Comparison of ENCODE assay signal across 11 cellular contexts in genomic region chr1:200363200-200363933, GRCh38. TPM values are rescaled to one million over a fixed set of nuclear protein-coding genes. Genes with fewer than 3 reads are reported as not detected.
A peak's percentile ranks its signal among the peaks of the same experiment; 100 is the strongest.
DNase-seq lines count a peak whose midpoint lies in the region; ATAC-seq, FAIRE-seq and TF ChIP-seq lines count a peak whose summit lies in the region.
"Had no signal": no experiment of that assay in that cellular context is flagged by ENCODE, and none has a peak within 500 bp of the region (broad histone marks: within the 10 kb centered on the region; RNA-seq: fewer than 3 reads in every experiment).

No MANE protein-coding gene starts in this region.

- POLR2A ChIA-PET in MCF 10A (lab: Yijun Ruan, JAX) (interaction anchor here (0.7 to 3.0 kb wide), 7 partner anchors 10 to 47 kb away, joined by 3 to 19 read pairs (median 4); partner anchors contain the start of gene ZNF281), H1 (lab: Charles Lee; ENCODE audit: partially characterized antibody) (interaction anchor here (0.6 to 5.0 kb wide), 13 partner anchors 9 to 66 kb away, joined by 3 to 51 read pairs (median 7); partner anchors contain the start of gene ZNF281)

- H4K8ac ChIP-seq in H1 (ENCODE audit: extremely low read depth, insufficient read depth, low read length), result no peak overlapping the region

- TF ChIP-seq CTCF in MCF 10A (IDR thresholded peaks at IDR 0.05; ENCODE audit: unreplicated experiment) (no peak), breast epithelium (IDR thresholded peaks at IDR 0.05) (no peak), H1 (IDR thresholded peaks at IDR 0.05; ENCODE audit: control extremely low read depth in 1 of 3, insufficient read depth in 1 of 3, low read depth in 1 of 3, low read length in 3 of 3) (no peak), upper lobe of left lung (IDR thresholded peaks at IDR 0.05) (no peak)

- no peak for FAIRE-seq in H1 (lab: Jason Lieb, UNC)
- FAIRE-seq: small intestine had no signal

- H3K27me3 ChIP-seq in breast epithelium (no peaks in the 10 kb centered on the region), H1 (replicated peaks in 1 of 4; ENCODE audit: control insufficient read depth in 3 of 4, extremely low read depth in 1 of 4, insufficient read depth in 3 of 4, low read length in 3 of 4) (no peaks in the 10 kb centered on the region), upper lobe of left lung (no peaks in the 10 kb centered on the region)

- H3K56ac ChIP-seq in H1 (replicated peaks; ENCODE audit: insufficient read length, low read depth, low read length), result no peak overlapping the region

- H3K9ac ChIP-seq in H1 (replicated peaks in 1 of 4; ENCODE audit: extremely low read depth in 1 of 4, low read depth in 3 of 4, low read length in 3 of 4), result no peak overlapping the region

- DNase-seq in MCF 10A (ENCODE audit: unreplicated experiment) (peak; percentile 44), breast epithelium (ENCODE audit: low spot score in 2 of 2) (no peak), M059J (ENCODE audit: low read depth) (peak; percentile 67), H1 (ENCODE audit: low read depth in 1 of 2, low spot score in 2 of 2) (no peak), upper lobe of left lung (no peak), NCI-H510A (lab: John Stamatoyannopoulos, UW) (no peak)
- DNase-seq: activated CD8-positive, alpha-beta memory T cell treated with anti-CD3 and anti-CD28 coated beads, Interleukin-2, amount 50 U/mL, for 48 hours; NCI-H146; small intestine had no signal

- no peaks in the 10 kb centered on the region for H3K23me2 ChIP-seq in H1 (ENCODE audit: low read depth, low read length)

- TF ChIP-seq POLR2A in breast epithelium (IDR thresholded peaks at IDR 0.05) (no peak), H1 (IDR thresholded peaks at IDR 0.05; ENCODE audit: control extremely low read depth in 1 of 2, low read depth in 2 of 2, low read length in 2 of 2) (no peak), upper lobe of left lung (IDR thresholded peaks at IDR 0.05) (no peak)

- no peak overlapping the region for H3K4me3 Mint-ChIP-seq in MCF 10A (ENCODE audit: unreplicated experiment)

- peak in 1 of 2 donors; percentile 44 for ATAC-seq in upper lobe of left lung (ENCODE audit: low FRiP score in 2 of 2)
- no peak for ATAC-seq in GM21526 (IDR thresholded peaks at IDR 0.05; ENCODE audit: low FRiP score, unreplicated experiment)
- no peak for ATAC-seq in HG03095 (IDR thresholded peaks at IDR 0.05; ENCODE audit: unreplicated experiment)

- no peak for TF ChIP-seq RAD21 in H1 (IDR thresholded peaks at IDR 0.05 in 1 of 2, conservative IDR thresholded peaks at IDR 0.05 in 1 of 2; ENCODE audit: low read depth in 2 of 2, low read length in 2 of 2)

- peaks cover 25% of the 10 kb centered on the region for H3K4me1 Mint-ChIP-seq in MCF 10A (ENCODE audit: insufficient read depth, unreplicated experiment)

- intact Hi-C loops in MCF 10A (cut with micrococcal nuclease), result no loop called here
- intact Hi-C loops in breast epithelium (cut with DNase I; ENCODE audit: low total_unique reads), result no loop called here

- no peak for TF ChIP-seq EP300 in H1 (IDR thresholded peaks at IDR 0.05; ENCODE audit: borderline replicate concordance in 1 of 2, low read depth in 2 of 2, low read length in 2 of 2)
- TF ChIP-seq EP300 in upper lobe of left lung (IDR thresholded peaks at IDR 0.05), result no peak

- H2BK12ac ChIP-seq in H1 (ENCODE audit: low read depth, low read length), result peak overlapping the region; percentile 93

- no peaks in the 10 kb centered on the region for H3K36me3 Mint-ChIP-seq in MCF 10A (ENCODE audit: insufficient read depth, unreplicated experiment)

- no peak overlapping the region for H2BK15ac ChIP-seq in H1 (ENCODE audit: low read length)

- peak overlapping the region; percentile 59 to 60; a peak in 3 of 4 replicates for H3K4me2 ChIP-seq in H1 (ENCODE audit: insufficient read depth in 1 of 2, low read depth in 2 of 2, low read length in 2 of 2)

- H2BK120ac ChIP-seq in H1 (replicated peaks; ENCODE audit: low read depth, low read length), result peak overlapping the region; percentile 95

- CTCF ChIA-PET in MCF 10A (lab: Yijun Ruan, JAX) (interaction anchor here (0.6 to 1.6 kb wide), 6 partner anchors 8 to 679 kb away, joined by 3 to 7 read pairs (median 4); no protein-coding TSS in a partner anchor), H1 (lab: Charles Lee; ENCODE audit: partially characterized antibody) (interaction anchor here (0.6 to 5.1 kb wide), 8 partner anchors 8 to 82 kb away, joined by 3 to 36 read pairs (median 3); no protein-coding TSS in a partner anchor)

- H2BK5ac ChIP-seq in H1 (ENCODE audit: low read depth, low read length), result peak overlapping the region; percentile 92; the same call in 1 of the 2 replicates

- no peak overlapping the region for H2AFZ ChIP-seq in H1 (ENCODE audit: low read length)

- H3K4ac ChIP-seq in H1 (replicated peaks; ENCODE audit: insufficient read length, low read depth, low read length), result peak overlapping the region; percentile 58

- H3K9me3 ChIP-seq in breast epithelium (no peaks in the 10 kb centered on the region), H1 (ENCODE audit: insufficient read depth in 2 of 2, low read depth in 1 of 2, low read length in 1 of 2) (no peaks in the 10 kb centered on the region), upper lobe of left lung (no peaks in the 10 kb centered on the region)

- peak overlapping the region; percentile 71 for H4K5ac ChIP-seq in H1 (ENCODE audit: insufficient read length, low read depth, low read length)

- H3K27ac Mint-ChIP-seq in MCF 10A (ENCODE audit: low read depth, unreplicated experiment), result no peak overlapping the region

- peak overlapping the region; percentile 93 for H4K91ac ChIP-seq in H1 (replicated peaks; ENCODE audit: insufficient read length, low read length)

- H2AK5ac ChIP-seq in H1 (ENCODE audit: low read depth, low read length), result no peak overlapping the region; the same call in 1 of the 2 replicates

- H3K79me1 ChIP-seq in H1 (ENCODE audit: low read depth, low read length), result no peaks in the 10 kb centered on the region

- H3K4me3 ChIP-seq in breast epithelium, result no peak overlapping the region
- H3K4me3 ChIP-seq in H1 (ENCODE audit: extremely low read depth in 1 of 4, insufficient read depth in 2 of 4, low read depth in 3 of 4, low read length in 4 of 4), result peak overlapping the region in 1 of 4 experiments; percentile 48; a peak in 1 of 8 replicates
- no peak overlapping the region for H3K4me3 ChIP-seq in upper lobe of left lung

- no peak overlapping the region for H3K27ac ChIP-seq in breast epithelium
- peak overlapping the region; percentile 59 for H3K27ac ChIP-seq in H1 (ENCODE audit: low read depth, low read length)
- peak overlapping the region in 3 of 4 donors; percentile 28 to 74 (median 42) for H3K27ac ChIP-seq in upper lobe of left lung

- no peaks in the 10 kb centered on the region for H3K4me1 ChIP-seq in breast epithelium
- H3K4me1 ChIP-seq in H1 (replicated peaks in 1 of 4; ENCODE audit: control insufficient read depth in 3 of 4, insufficient read depth in 4 of 4, low read length in 3 of 4), result peaks cover 4 to 36% (median 23%) of the 10 kb centered on the region in 4 experiments; a peak in 6 of 7 replicates
- H3K4me1 ChIP-seq in upper lobe of left lung, result peaks cover 10 to 30% (median 22%) of the 10 kb centered on the region in 4 donors

- H3K9me3 Mint-ChIP-seq in MCF 10A (ENCODE audit: unreplicated experiment), result no peaks in the 10 kb centered on the region

- H3K18ac ChIP-seq in H1 (ENCODE audit: extremely low read depth, low read length), result peak overlapping the region; percentile 90

- H3K79me2 ChIP-seq in H1 (ENCODE audit: control insufficient read depth in 1 of 2, insufficient read depth in 2 of 2, low read length in 2 of 2), result no peaks in the 10 kb centered on the region

- H4K20me1 ChIP-seq in H1 (replicated peaks in 1 of 2; ENCODE audit: control insufficient read depth in 1 of 2, insufficient read depth in 2 of 2, low read length in 2 of 2), result no peaks in the 10 kb centered on the region

- H3K27me3 Mint-ChIP-seq in MCF 10A (ENCODE audit: insufficient read depth, unreplicated experiment), result no peaks in the 10 kb centered on the region

- H3K23ac ChIP-seq in H1 (ENCODE audit: insufficient read length), result no peak overlapping the region

- H3K36me3 ChIP-seq in breast epithelium (no peaks in the 10 kb centered on the region), H1 (ENCODE audit: control insufficient read depth in 2 of 4, insufficient read depth in 4 of 4, low read length in 3 of 4) (peaks cover 0 to 5% (median 2%) of the 10 kb centered on the region in 4 experiments; a peak in 4 of 8 replicates), upper lobe of left lung (no peaks in the 10 kb centered on the region)

- BruUV-seq in MCF 10A (replicated peaks; lab: Mats Ljungman, UMichigan), result no TSS peak

- peak overlapping the region; percentile 76; the same call in 1 of the 2 replicates for H2BK20ac ChIP-seq in H1 (ENCODE audit: low read length)

- WGBS in H1 (ENCODE audit: extremely low coverage in 1 of 2, insufficient coverage in 1 of 2, insufficient read length in 1 of 2, insufficient replicate concordance in 2 of 2, low coverage in 1 of 2, low lambda C conversion rate in 2 of 2, missing lambda C conversion rate in 1 of 2), 2 experiments, result 46% methylated on average over 6 of the region's 6 CpGs; no CpG with 5 or more reads in 1 of the 2 experiments
- 41 to 43% methylated on average over 6 of the region's 6 CpGs for WGBS in upper lobe of left lung, 2 donors

- no peak overlapping the region for H3K14ac ChIP-seq in H1 (ENCODE audit: insufficient read length)

TF ChIP-seq in H1, 55 proteins besides CTCF, POLR2A, EP300 and RAD21 (continues in another document):
- TF ChIP-seq SUZ12 (IDR thresholded peaks at IDR 0.05; ENCODE audit: low read length) (no peak), YY1 (IDR thresholded peaks at IDR 0.05; ENCODE audit: low read depth, low read length) (no peak), SP4 (IDR thresholded peaks at IDR 0.05; ENCODE audit: low read length) (no peak), CHD1 (IDR thresholded peaks at IDR 0.05; ENCODE audit: low read depth, low read length) (no peak), GABPA (IDR thresholded peaks at IDR 0.05; ENCODE audit: borderline replicate concordance, insufficient read depth, low read length) (no peak), KDM4A (IDR thresholded peaks at IDR 0.05; ENCODE audit: low read depth, low read length, severe bottlenecking) (no peak), SIRT6 (IDR thresholded peaks at IDR 0.05; ENCODE audit: low read length) (no peak)

RNA-seq across cellular contexts. Expression of gene ZNF281, which starts 46.5 kb away (rescaled TPM):
- total RNA-seq in MCF 10A (2022) (22.3 and 24.8 TPM in 2 replicates), breast epithelium (10 to 100 TPM; 11.0 to 25.6 (median 16.1) TPM), upper lobe of left lung (10 to 100 TPM; 11.4 to 26.8 (median 16.6) TPM)
- 17.2 and 24.3 TPM in 2 replicates for total RNA-seq in M059J (2014; rRNA removed; shearing (Covaris generic))
- 61.3 and 61.4 TPM in 2 replicates for total RNA-seq in H1 (2021; fragmentation: NEBNext Ultra II Directional; extraction: Animal tissue kit (Norgen Biotek cat#: 25700))
- 11.8 and 19.5 TPM in 2 replicates for polyA plus RNA-seq in H1 (2011; rRNA removed)
- polyA plus RNA-seq in H1 (2011; cell fraction: cytosol; rRNA removed), result 16.8 TPM
- 14.6 TPM for polyA plus RNA-seq in H1 (2011; cell fraction: nucleus; rRNA removed)
- 30.0 to 45.5 TPM (median 33.7 TPM) in 4 replicates for polyA plus RNA-seq in H1 (2012, experiment 1 of 2)
- 3.2 TPM for polyA plus RNA-seq in H1 (2012, experiment 2 of 2)
- 54.2 TPM for polyA plus RNA-seq in H1 (2013, experiment 1 of 2)
- 50.5 TPM for polyA plus RNA-seq in H1 (2013, experiment 2 of 2)
- 42.1 and 46.2 TPM in 2 replicates for polyA minus RNA-seq in H1 (2011; rRNA and poly(A)+ RNA removed)
- polyA minus RNA-seq in H1 (2011; cell fraction: cytosol; rRNA and poly(A)+ RNA removed), result 31.3 TPM
- polyA minus RNA-seq in H1 (2011; cell fraction: nucleus; rRNA and poly(A)+ RNA removed), result 38.9 TPM

Comparison
In these comparisons a context has a peak if more than half of its experiments do, and no peak if none do; other contexts are left out.
1. DNase-seq: peak in MCF 10A (single experiment) and M059J (single experiment); none in breast epithelium (0 of 2), H1 (0 of 2), upper lobe of left lung (0 of 2) and NCI-H510A (single experiment).
2. H3K27ac ChIP-seq: peak in H1 (single experiment) and upper lobe of left lung (3 of 4); none in breast epithelium (0 of 2).